Comparison of ENCODE assay signal across 1 cellular context in genomic region chr1:168225476-168226190, GRCh38.
TF ChIP-seq lines count a peak whose summit lies in the region.

TSS of gene SFT2D2 (plus strand) at chr1:168226004. CDS start at chr1:168226080, 76 bp downstream.

TF ChIP-seq in K562, 482 proteins besides CTCF, POLR2A, EP300 and RAD21 (continued from another document and continues in another):
- TF ChIP-seq, protein P1, sequence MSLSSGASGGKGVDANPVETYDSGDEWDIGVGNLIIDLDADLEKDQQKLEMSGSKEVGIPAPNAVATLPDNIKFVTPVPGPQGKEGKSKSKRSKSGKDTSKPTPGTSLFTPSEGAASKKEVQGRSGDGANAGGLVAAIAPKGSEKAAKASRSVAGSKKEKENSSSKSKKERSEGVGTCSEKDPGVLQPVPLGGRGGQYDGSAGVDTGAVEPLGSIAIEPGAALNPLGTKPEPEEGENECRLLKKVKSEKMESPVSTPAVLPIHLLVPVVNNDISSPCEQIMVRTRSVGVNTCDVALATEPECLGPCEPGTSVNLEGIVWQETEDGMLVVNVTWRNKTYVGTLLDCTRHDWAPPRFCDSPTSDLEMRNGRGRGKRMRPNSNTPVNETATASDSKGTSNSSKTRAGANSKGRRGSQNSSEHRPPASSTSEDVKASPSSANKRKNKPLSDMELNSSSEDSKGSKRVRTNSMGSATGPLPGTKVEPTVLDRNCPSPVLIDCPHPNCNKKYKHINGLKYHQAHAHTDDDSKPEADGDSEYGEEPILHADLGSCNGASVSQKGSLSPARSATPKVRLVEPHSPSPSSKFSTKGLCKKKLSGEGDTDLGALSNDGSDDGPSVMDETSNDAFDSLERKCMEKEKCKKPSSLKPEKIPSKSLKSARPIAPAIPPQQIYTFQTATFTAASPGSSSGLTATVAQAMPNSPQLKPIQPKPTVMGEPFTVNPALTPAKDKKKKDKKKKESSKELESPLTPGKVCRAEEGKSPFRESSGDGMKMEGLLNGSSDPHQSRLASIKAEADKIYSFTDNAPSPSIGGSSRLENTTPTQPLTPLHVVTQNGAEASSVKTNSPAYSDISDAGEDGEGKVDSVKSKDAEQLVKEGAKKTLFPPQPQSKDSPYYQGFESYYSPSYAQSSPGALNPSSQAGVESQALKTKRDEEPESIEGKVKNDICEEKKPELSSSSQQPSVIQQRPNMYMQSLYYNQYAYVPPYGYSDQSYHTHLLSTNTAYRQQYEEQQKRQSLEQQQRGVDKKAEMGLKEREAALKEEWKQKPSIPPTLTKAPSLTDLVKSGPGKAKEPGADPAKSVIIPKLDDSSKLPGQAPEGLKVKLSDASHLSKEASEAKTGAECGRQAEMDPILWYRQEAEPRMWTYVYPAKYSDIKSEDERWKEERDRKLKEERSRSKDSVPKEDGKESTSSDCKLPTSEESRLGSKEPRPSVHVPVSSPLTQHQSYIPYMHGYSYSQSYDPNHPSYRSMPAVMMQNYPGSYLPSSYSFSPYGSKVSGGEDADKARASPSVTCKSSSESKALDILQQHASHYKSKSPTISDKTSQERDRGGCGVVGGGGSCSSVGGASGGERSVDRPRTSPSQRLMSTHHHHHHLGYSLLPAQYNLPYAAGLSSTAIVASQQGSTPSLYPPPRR (CRISPR knock-in tag; IDR thresholded peaks at IDR 0.05; ENCODE audit: borderline replicate concordance) = peak; percentile 83
- TF ChIP-seq ZNF75A (CRISPR knock-in tag; IDR thresholded peaks at IDR 0.05) = no peak
- TF ChIP-seq SP2 (IDR thresholded peaks at IDR 0.05; ENCODE audit: extremely low read depth, low read depth, low read length, poor library complexity, severe bottlenecking) = no peak
- TF ChIP-seq FIP1L1 (IDR thresholded peaks at IDR 0.05; ENCODE audit: low read depth, low read length, poor library complexity, severe bottlenecking) = peak; percentile 67
- TF ChIP-seq, protein P2, sequence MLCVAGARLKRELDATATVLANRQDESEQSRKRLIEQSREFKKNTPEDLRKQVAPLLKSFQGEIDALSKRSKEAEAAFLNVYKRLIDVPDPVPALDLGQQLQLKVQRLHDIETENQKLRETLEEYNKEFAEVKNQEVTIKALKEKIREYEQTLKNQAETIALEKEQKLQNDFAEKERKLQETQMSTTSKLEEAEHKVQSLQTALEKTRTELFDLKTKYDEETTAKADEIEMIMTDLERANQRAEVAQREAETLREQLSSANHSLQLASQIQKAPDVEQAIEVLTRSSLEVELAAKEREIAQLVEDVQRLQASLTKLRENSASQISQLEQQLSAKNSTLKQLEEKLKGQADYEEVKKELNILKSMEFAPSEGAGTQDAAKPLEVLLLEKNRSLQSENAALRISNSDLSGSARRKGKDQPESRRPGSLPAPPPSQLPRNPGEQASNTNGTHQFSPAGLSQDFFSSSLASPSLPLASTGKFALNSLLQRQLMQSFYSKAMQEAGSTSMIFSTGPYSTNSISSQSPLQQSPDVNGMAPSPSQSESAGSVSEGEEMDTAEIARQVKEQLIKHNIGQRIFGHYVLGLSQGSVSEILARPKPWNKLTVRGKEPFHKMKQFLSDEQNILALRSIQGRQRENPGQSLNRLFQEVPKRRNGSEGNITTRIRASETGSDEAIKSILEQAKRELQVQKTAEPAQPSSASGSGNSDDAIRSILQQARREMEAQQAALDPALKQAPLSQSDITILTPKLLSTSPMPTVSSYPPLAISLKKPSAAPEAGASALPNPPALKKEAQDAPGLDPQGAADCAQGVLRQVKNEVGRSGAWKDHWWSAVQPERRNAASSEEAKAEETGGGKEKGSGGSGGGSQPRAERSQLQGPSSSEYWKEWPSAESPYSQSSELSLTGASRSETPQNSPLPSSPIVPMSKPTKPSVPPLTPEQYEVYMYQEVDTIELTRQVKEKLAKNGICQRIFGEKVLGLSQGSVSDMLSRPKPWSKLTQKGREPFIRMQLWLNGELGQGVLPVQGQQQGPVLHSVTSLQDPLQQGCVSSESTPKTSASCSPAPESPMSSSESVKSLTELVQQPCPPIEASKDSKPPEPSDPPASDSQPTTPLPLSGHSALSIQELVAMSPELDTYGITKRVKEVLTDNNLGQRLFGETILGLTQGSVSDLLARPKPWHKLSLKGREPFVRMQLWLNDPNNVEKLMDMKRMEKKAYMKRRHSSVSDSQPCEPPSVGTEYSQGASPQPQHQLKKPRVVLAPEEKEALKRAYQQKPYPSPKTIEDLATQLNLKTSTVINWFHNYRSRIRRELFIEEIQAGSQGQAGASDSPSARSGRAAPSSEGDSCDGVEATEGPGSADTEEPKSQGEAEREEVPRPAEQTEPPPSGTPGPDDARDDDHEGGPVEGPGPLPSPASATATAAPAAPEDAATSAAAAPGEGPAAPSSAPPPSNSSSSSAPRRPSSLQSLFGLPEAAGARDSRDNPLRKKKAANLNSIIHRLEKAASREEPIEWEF (CRISPR knock-in tag; IDR thresholded peaks at IDR 0.05) = peak; percentile 87
- 0 out of 2 replicates have a peak, but pooled peaks have one; percentile 44 for TF ChIP-seq CAMTA2 (CRISPR knock-in tag; conservative IDR thresholded peaks at IDR 0.05)
- TF ChIP-seq PURB (CRISPR knock-in tag; IDR thresholded peaks at IDR 0.05; ENCODE audit: low read depth) = no peak
- peak; percentile 80 for TF ChIP-seq PYGO2 (tag; IDR thresholded peaks at IDR 0.05)
- TF ChIP-seq, protein P3, sequence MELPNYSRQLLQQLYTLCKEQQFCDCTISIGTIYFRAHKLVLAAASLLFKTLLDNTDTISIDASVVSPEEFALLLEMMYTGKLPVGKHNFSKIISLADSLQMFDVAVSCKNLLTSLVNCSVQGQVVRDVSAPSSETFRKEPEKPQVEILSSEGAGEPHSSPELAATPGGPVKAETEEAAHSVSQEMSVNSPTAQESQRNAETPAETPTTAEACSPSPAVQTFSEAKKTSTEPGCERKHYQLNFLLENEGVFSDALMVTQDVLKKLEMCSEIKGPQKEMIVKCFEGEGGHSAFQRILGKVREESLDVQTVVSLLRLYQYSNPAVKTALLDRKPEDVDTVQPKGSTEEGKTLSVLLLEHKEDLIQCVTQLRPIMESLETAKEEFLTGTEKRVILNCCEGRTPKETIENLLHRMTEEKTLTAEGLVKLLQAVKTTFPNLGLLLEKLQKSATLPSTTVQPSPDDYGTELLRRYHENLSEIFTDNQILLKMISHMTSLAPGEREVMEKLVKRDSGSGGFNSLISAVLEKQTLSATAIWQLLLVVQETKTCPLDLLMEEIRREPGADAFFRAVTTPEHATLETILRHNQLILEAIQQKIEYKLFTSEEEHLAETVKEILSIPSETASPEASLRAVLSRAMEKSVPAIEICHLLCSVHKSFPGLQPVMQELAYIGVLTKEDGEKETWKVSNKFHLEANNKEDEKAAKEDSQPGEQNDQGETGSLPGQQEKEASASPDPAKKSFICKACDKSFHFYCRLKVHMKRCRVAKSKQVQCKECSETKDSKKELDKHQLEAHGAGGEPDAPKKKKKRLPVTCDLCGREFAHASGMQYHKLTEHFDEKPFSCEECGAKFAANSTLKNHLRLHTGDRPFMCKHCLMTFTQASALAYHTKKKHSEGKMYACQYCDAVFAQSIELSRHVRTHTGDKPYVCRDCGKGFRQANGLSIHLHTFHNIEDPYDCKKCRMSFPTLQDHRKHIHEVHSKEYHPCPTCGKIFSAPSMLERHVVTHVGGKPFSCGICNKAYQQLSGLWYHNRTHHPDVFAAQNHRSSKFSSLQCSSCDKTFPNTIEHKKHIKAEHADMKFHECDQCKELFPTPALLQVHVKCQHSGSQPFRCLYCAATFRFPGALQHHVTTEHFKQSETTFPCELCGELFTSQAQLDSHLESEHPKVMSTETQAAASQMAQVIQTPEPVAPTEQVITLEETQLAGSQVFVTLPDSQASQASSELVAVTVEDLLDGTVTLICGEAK (IDR thresholded peaks at IDR 0.05) = no peak
- TF ChIP-seq, protein P3 (CRISPR knock-in tag; IDR thresholded peaks at IDR 0.05) = no peak
- peak; percentile 96 for TF ChIP-seq E2F3 (CRISPR knock-in tag; IDR thresholded peaks at IDR 0.05)
- TF ChIP-seq SRSF7 (optimal IDR thresholded peaks at IDR 0.05; ENCODE audit: low read depth, low read length) = no peak
- TF ChIP-seq ZC3H4 (CRISPR knock-in tag; IDR thresholded peaks at IDR 0.05; ENCODE audit: borderline replicate concordance) = no peak
- TF ChIP-seq E2F5 (CRISPR knock-in tag; IDR thresholded peaks at IDR 0.05) = peak; percentile 93
- TF ChIP-seq ZBTB17 (CRISPR knock-in tag; IDR thresholded peaks at IDR 0.05) = peak; percentile 90; the same call in 1 of the 2 replicates
- peak; percentile 100 for TF ChIP-seq L3MBTL2 (IDR thresholded peaks at IDR 0.05)
- no peak for TF ChIP-seq SIRT6 (IDR thresholded peaks at IDR 0.05; ENCODE audit: low read depth, low read length)
- TF ChIP-seq, protein P4, sequence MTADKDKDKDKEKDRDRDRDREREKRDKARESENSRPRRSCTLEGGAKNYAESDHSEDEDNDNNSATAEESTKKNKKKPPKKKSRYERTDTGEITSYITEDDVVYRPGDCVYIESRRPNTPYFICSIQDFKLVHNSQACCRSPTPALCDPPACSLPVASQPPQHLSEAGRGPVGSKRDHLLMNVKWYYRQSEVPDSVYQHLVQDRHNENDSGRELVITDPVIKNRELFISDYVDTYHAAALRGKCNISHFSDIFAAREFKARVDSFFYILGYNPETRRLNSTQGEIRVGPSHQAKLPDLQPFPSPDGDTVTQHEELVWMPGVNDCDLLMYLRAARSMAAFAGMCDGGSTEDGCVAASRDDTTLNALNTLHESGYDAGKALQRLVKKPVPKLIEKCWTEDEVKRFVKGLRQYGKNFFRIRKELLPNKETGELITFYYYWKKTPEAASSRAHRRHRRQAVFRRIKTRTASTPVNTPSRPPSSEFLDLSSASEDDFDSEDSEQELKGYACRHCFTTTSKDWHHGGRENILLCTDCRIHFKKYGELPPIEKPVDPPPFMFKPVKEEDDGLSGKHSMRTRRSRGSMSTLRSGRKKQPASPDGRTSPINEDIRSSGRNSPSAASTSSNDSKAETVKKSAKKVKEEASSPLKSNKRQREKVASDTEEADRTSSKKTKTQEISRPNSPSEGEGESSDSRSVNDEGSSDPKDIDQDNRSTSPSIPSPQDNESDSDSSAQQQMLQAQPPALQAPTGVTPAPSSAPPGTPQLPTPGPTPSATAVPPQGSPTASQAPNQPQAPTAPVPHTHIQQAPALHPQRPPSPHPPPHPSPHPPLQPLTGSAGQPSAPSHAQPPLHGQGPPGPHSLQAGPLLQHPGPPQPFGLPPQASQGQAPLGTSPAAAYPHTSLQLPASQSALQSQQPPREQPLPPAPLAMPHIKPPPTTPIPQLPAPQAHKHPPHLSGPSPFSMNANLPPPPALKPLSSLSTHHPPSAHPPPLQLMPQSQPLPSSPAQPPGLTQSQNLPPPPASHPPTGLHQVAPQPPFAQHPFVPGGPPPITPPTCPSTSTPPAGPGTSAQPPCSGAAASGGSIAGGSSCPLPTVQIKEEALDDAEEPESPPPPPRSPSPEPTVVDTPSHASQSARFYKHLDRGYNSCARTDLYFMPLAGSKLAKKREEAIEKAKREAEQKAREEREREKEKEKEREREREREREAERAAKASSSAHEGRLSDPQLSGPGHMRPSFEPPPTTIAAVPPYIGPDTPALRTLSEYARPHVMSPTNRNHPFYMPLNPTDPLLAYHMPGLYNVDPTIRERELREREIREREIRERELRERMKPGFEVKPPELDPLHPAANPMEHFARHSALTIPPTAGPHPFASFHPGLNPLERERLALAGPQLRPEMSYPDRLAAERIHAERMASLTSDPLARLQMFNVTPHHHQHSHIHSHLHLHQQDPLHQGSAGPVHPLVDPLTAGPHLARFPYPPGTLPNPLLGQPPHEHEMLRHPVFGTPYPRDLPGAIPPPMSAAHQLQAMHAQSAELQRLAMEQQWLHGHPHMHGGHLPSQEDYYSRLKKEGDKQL (CRISPR knock-in tag; IDR thresholded peaks at IDR 0.05; ENCODE audit: borderline replicate concordance) = no peak
- TF ChIP-seq NRF1 (conservative IDR thresholded peaks at IDR 0.05 in 1 of 2, IDR thresholded peaks at IDR 0.05 in 1 of 2) = peak; percentile 72 to 75; a peak in 3 of 4 replicates
- no peak for TF ChIP-seq ZFP30 (CRISPR knock-in tag; IDR thresholded peaks at IDR 0.05; ENCODE audit: borderline replicate concordance)
- TF ChIP-seq, protein P5, sequence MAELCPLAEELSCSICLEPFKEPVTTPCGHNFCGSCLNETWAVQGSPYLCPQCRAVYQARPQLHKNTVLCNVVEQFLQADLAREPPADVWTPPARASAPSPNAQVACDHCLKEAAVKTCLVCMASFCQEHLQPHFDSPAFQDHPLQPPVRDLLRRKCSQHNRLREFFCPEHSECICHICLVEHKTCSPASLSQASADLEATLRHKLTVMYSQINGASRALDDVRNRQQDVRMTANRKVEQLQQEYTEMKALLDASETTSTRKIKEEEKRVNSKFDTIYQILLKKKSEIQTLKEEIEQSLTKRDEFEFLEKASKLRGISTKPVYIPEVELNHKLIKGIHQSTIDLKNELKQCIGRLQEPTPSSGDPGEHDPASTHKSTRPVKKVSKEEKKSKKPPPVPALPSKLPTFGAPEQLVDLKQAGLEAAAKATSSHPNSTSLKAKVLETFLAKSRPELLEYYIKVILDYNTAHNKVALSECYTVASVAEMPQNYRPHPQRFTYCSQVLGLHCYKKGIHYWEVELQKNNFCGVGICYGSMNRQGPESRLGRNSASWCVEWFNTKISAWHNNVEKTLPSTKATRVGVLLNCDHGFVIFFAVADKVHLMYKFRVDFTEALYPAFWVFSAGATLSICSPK (IDR thresholded peaks at IDR 0.05; ENCODE audit: borderline replicate concordance) = no peak
- TF ChIP-seq NFATC3 (IDR thresholded peaks at IDR 0.05) = no peak
